Comparison of ENCODE assay signal across 12 cellular contexts in the genomic region with DNA sequence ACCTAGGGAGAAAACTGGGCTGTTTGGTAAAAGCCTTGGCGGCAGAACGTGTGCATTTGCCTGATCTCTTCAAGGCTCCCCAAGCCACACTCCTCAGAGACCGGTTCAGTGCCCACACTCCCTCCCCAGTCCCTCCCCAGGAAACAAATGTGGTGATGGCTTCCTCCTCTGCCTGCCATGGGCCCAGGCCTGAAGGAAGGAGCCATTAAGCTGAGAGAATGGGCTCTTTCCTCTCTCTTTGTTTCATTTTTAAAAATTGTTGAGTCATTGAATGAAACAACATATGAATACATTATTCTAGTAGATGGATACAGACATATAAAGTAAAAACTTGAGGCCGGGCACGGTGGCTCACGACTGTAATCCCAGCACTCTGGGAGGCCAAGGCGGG. TPM values are rescaled to one million over a fixed set of nuclear protein-coding genes. Genes with fewer than 3 reads are reported as not detected.
DNase-seq lines count a peak whose midpoint lies in the region; ATAC-seq and TF ChIP-seq lines count a peak whose summit lies in the region.
"Had no signal": no experiment of that assay in that cellular context is flagged by ENCODE, and none has a peak within 500 bp of the region (broad histone marks: within the 10 kb centered on the region; RNA-seq: fewer than 3 reads in every experiment).

No MANE protein-coding gene starts in this region.

- peaks cover 0 to 7% (median 1%) of the 10 kb centered on the region in 3 donors for H3K27me3 Mint-ChIP-seq in CD14-positive monocyte (ENCODE audit: low read depth in 3 of 3)
- no peaks in the 10 kb centered on the region for H3K27me3 Mint-ChIP-seq in activated CD8-positive, alpha-beta T cell treated with anti-CD3 and anti-CD28 coated beads for 36 hours
- H3K27me3 Mint-ChIP-seq: brain had no signal

- peak overlapping the region; percentile 52; the same call in 1 of the 2 replicates for H2AFZ ChIP-seq in GM23248

- 92 to 95% methylated on average over 7 of the region's 7 CpGs for WGBS in GM23248 (ENCODE audit: low coverage in 1 of 2, low lambda C conversion rate in 2 of 2, missing lambda C conversion rate in 2 of 2), 2 experiments
- WGBS in prostate gland = 82% methylated on average over 7 of the region's 7 CpGs

- no peaks in the 10 kb centered on the region for H3K79me2 ChIP-seq in GM23248 (ENCODE audit: insufficient read depth)

- peaks cover 5 to 18% (median 7%) of the 10 kb centered on the region in 7 donors for H3K9me3 Mint-ChIP-seq in CD14-positive monocyte
- H3K9me3 Mint-ChIP-seq in activated CD8-positive, alpha-beta T cell treated with anti-CD3 and anti-CD28 coated beads for 36 hours = peaks cover 1% of the 10 kb centered on the region
- H3K9me3 Mint-ChIP-seq: endodermal cell had no signal

- no peaks in the 10 kb centered on the region for H3K36me3 ChIP-seq in GM23248 (ENCODE audit: low read depth)
- no peaks in the 10 kb centered on the region for H3K36me3 ChIP-seq in left lung
- H3K36me3 ChIP-seq in prostate gland = no peaks in the 10 kb centered on the region

- H3K27ac ChIP-seq in GM23248 (no peak overlapping the region), left lung (no peak overlapping the region), prostate gland (no peak overlapping the region)
- H3K27ac ChIP-seq: testis had no signal

- POLR2A ChIA-PET in activated CD8-positive, alpha-beta T cell treated with anti-CD3 and anti-CD28 coated beads for 36 hours (lab: Charles Lee) = interaction anchor here (0.6 to 1.1 kb wide), 2 partner anchors 22 to 167 kb away, joined by 3 to 5 read pairs; no protein-coding TSS in a partner anchor

- TF ChIP-seq CTCF in CD14-positive monocyte (IDR thresholded peaks at IDR 0.05) (no peak), left lung (IDR thresholded peaks at IDR 0.05) (no peak), prostate gland (IDR thresholded peaks at IDR 0.05) (no peak)
- no peak for TF ChIP-seq CTCF in activated CD8-positive, alpha-beta T cell treated with anti-CD3 and anti-CD28 coated beads for 36 hours (IDR thresholded peaks at IDR 0.05)

- H3K9ac ChIP-seq in GM23248 = no peak overlapping the region

- TF ChIP-seq POLR2A in prostate gland (IDR thresholded peaks at IDR 0.05) = no peak

- no peak overlapping the region for H3K4me2 ChIP-seq in GM23248 (ENCODE audit: unreplicated experiment)

- in situ Hi-C loops in GM23248 (cut with MboI) = no loop called here

- intact Hi-C loops in CD14-positive monocyte (cut with micrococcal nuclease) (no loop called here), left lung (cut with DNase I) (no loop called here), prostate gland (cut with DNase I) (no loop called here)
- intact Hi-C loops in activated CD8-positive, alpha-beta T cell treated with anti-CD3 and anti-CD28 coated beads for 36 hours (cut with micrococcal nuclease) = no loop called here

- H3K27me3 ChIP-seq in GM23248 (replicated peaks; ENCODE audit: insufficient read depth) (no peaks in the 10 kb centered on the region), left lung (no peaks in the 10 kb centered on the region), prostate gland (replicated peaks; ENCODE audit: insufficient read depth) (no peaks in the 10 kb centered on the region)
- H3K27me3 ChIP-seq: testis had no signal

- H3K4me1 Mint-ChIP-seq in CD14-positive monocyte = peaks cover 25% of the 10 kb centered on the region
- H3K4me1 Mint-ChIP-seq in activated CD8-positive, alpha-beta T cell treated with anti-CD3 and anti-CD28 coated beads for 36 hours (ENCODE audit: low read depth) = peaks cover 6% of the 10 kb centered on the region
- H3K4me1 Mint-ChIP-seq: endodermal cell had no signal

- CTCF ChIA-PET in activated CD8-positive, alpha-beta T cell treated with anti-CD3 and anti-CD28 coated beads for 36 hours (lab: Charles Lee) = no interaction called here

- ATAC-seq in activated CD8-positive, alpha-beta T cell treated with anti-CD3 and anti-CD28 coated beads for 36 hours = peak; percentile 53
- ATAC-seq in left lung (peak; percentile 33), GM18907 (IDR thresholded peaks at IDR 0.05; ENCODE audit: unreplicated experiment) (no peak)

- H3K4me1 ChIP-seq in GM23248 (ENCODE audit: insufficient read depth) (peaks cover 6% of the 10 kb centered on the region), left lung (peaks cover 0 to 12% of the 10 kb centered on the region in 2 donors), prostate gland (replicated peaks) (no peaks in the 10 kb centered on the region)
- H3K4me1 ChIP-seq: testis had no signal

- peak overlapping the region; percentile 37 to 71 for H3K4me3 Mint-ChIP-seq in CD14-positive monocyte
- H3K4me3 Mint-ChIP-seq in activated CD8-positive, alpha-beta T cell treated with anti-CD3 and anti-CD28 coated beads for 36 hours = no peak overlapping the region
- H3K4me3 Mint-ChIP-seq: brain, endodermal cell had no signal

- no peaks in the 10 kb centered on the region for H3K36me3 Mint-ChIP-seq in CD14-positive monocyte
- H3K36me3 Mint-ChIP-seq in activated CD8-positive, alpha-beta T cell treated with anti-CD3 and anti-CD28 coated beads for 36 hours (ENCODE audit: low read depth) = no peaks in the 10 kb centered on the region
- H3K36me3 Mint-ChIP-seq: brain had no signal

- H3F3A ChIP-seq in GM23248 (ENCODE audit: insufficient read depth) = peaks cover 11% of the 10 kb centered on the region

- H3K9me3 ChIP-seq in GM23248 (ENCODE audit: low read depth) (no peaks in the 10 kb centered on the region), left lung (no peaks in the 10 kb centered on the region), prostate gland (no peaks in the 10 kb centered on the region)
- H3K9me3 ChIP-seq: testis had no signal

- H3K4me3 ChIP-seq in GM23248 = no peak overlapping the region
- H3K4me3 ChIP-seq in left lung = no peak overlapping the region
- no peak overlapping the region for H3K4me3 ChIP-seq in prostate gland
- H3K4me3 ChIP-seq: testis had no signal

- no peaks in the 10 kb centered on the region for H3K9me2 ChIP-seq in GM23248 (ENCODE audit: insufficient read depth)

- DNase-seq in CD14-positive monocyte (ENCODE audit: low spot score) (no peak), GM23248 (no peak), left lung (peak in 1 of 2 donors; percentile 30), KG1 (lab: John Stamatoyannopoulos, UW) (no peak), prostate gland (ENCODE audit: low spot score) (no peak)
- peak; percentile 22 for DNase-seq in activated CD8-positive, alpha-beta T cell treated with anti-CD3 and anti-CD28 coated beads for 36 hours
- DNase-seq in NK-92 treated with Interleukin-12 subunit alpha and Interleukin-12 subunit beta, amount 100 ng/mL, for 24 hours (lab: John Stamatoyannopoulos, UW) = no peak
- DNase-seq: kidney glomerular epithelial cell, testis had no signal

- no peaks in the 10 kb centered on the region for H4K20me1 ChIP-seq in GM23248 (ENCODE audit: insufficient read depth)

- peak overlapping the region; percentile 72 to 92 (median 91) for H3K27ac Mint-ChIP-seq in CD14-positive monocyte
- peak overlapping the region; percentile 57 for H3K27ac Mint-ChIP-seq in activated CD8-positive, alpha-beta T cell treated with anti-CD3 and anti-CD28 coated beads for 36 hours
- H3K27ac Mint-ChIP-seq: endodermal cell had no signal

RNA-seq across cellular contexts. Expression of a gene that starts 50.6 kb away (rescaled TPM):
- polyA plus RNA-seq in CD14-positive monocyte = 100 to 1,000 TPM; 165 to 173 TPM
- 397 and 400 TPM in 2 replicates for total RNA-seq in GM23248 (2014; rRNA removed; shearing (Covaris generic))
- 694 and 728 TPM in 2 replicates for polyA plus RNA-seq in GM23248 (2016; fragmentation: Nextera tagmentation; extraction: Ambion mirVana)
- total RNA-seq in activated CD8-positive, alpha-beta T cell treated with anti-CD3 and anti-CD28 coated beads for 36 hours = 100 to 1,000 TPM; 341 to 368 TPM
- total RNA-seq in left lung = 100 to 1,000 TPM; 229 to 257 TPM
- total RNA-seq in prostate gland = 100 to 1,000 TPM; 208 to 248 TPM
